Comparison of ENCODE assay signal across 1 cellular context in the genomic region with DNA sequence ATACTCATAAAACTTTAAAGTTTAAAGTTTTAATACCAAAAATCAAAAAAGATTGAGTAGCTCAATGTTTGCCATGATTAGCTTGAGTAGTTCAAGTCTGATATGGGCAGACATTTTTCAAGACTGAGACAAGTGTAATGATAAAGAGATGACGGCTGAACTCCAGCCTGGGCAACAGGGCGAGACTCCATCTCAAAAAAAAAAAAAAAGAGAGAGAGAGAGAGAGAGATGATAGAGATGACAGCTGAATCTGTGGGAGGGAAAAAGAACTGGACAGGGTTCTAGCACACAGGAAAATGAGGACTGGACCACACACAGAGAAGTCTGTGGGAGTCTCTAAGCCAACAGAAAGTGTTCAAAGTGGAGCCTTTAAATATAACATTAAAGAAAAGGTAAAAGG.
TF ChIP-seq lines count a peak whose summit lies in the region.

No MANE protein-coding gene starts in this region.

TF ChIP-seq in HepG2, 621 proteins besides CTCF, POLR2A, EP300 and RAD21 (continued from another document):
- TF ChIP-seq, protein P1, sequence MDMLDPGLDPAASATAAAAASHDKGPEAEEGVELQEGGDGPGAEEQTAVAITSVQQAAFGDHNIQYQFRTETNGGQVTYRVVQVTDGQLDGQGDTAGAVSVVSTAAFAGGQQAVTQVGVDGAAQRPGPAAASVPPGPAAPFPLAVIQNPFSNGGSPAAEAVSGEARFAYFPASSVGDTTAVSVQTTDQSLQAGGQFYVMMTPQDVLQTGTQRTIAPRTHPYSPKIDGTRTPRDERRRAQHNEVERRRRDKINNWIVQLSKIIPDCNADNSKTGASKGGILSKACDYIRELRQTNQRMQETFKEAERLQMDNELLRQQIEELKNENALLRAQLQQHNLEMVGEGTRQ (IDR thresholded peaks at IDR 0.05; ENCODE audit: low read depth, low read length): no peak
- TF ChIP-seq, protein P1 (CRISPR knock-in tag; IDR thresholded peaks at IDR 0.05; ENCODE audit: borderline replicate concordance): no peak
- TF ChIP-seq ISX (CRISPR knock-in tag; conservative IDR thresholded peaks at IDR 0.05): no peak
- TF ChIP-seq ZFX (CRISPR knock-in tag; IDR thresholded peaks at IDR 0.05; ENCODE audit: low read depth): no peak
- no peak for TF ChIP-seq KMT2A (CRISPR knock-in tag; IDR thresholded peaks at IDR 0.05)
- TF ChIP-seq, protein P2, sequence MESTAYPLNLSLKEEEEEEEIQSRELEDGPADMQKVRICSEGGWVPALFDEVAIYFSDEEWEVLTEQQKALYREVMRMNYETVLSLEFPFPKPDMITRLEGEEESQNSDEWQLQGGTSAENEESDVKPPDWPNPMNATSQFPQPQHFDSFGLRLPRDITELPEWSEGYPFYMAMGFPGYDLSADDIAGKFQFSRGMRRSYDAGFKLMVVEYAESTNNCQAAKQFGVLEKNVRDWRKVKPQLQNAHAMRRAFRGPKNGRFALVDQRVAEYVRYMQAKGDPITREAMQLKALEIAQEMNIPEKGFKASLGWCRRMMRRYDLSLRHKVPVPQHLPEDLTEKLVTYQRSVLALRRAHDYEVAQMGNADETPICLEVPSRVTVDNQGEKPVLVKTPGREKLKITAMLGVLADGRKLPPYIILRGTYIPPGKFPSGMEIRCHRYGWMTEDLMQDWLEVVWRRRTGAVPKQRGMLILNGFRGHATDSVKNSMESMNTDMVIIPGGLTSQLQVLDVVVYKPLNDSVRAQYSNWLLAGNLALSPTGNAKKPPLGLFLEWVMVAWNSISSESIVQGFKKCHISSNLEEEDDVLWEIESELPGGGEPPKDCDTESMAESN (CRISPR knock-in tag; conservative IDR thresholded peaks at IDR 0.05): no peak
- TF ChIP-seq REXO4 (CRISPR knock-in tag; IDR thresholded peaks at IDR 0.05; ENCODE audit: borderline replicate concordance): no peak
- no peak for TF ChIP-seq GLI4 (CRISPR knock-in tag; IDR thresholded peaks at IDR 0.05; ENCODE audit: borderline replicate concordance)
- no peak for TF ChIP-seq ZNF30 (CRISPR knock-in tag; IDR thresholded peaks at IDR 0.05)
